Comparison of ENCODE assay signal across 8 cellular contexts in genomic region chr7:139133335-139134139, GRCh38. TPM values are rescaled to one million over a fixed set of nuclear protein-coding genes. Genes with fewer than 3 reads are reported as not detected.
A peak's percentile ranks its signal among the peaks of the same experiment; 100 is the strongest.
DNase-seq lines count a peak whose midpoint lies in the region; ATAC-seq and TF ChIP-seq lines count a peak whose summit lies in the region.

No MANE protein-coding gene starts in this region.

- H3K27ac ChIP-seq in DOHH2 (ENCODE audit: low read depth, low read length) (no peak overlapping the region), KOPT-K1 (ENCODE audit: low read depth, low read length, poor library complexity, severe bottlenecking) (peak overlapping the region; percentile 55)

- peak overlapping the region; percentile 78 for H3K4me3 ChIP-seq in DOHH2 (ENCODE audit: low read length)

- ATAC-seq in GM21786 (IDR thresholded peaks at IDR 0.05; ENCODE audit: unreplicated experiment) = peak; percentile 97
- peak; percentile 98 for ATAC-seq in activated T-helper 17 cell treated with anti-CD3 and anti-CD28 coated beads, Interleukin-2, amount 50 U/mL, for 72 hours (replicated peaks)
- peak; percentile 98 to 99 for ATAC-seq in naive thymus-derived CD8-positive, alpha-beta T cell
- ATAC-seq in stimulated activated memory B cell treated with anti-CD40 and anti-IgM and Interleukin-4, amounts not matched to agents 10 μg/mL and 1 μg/mL and 100 μg/mL, for 72 hours = peak; percentile 99

- no peaks in the 10 kb centered on the region for H3K36me3 Mint-ChIP-seq in activated T-helper 17 cell treated with anti-CD3 and anti-CD28 coated beads, Interleukin-2, amount 50 U/mL, for 72 hours (ENCODE audit: low read depth)
- peaks cover 0 to 4% (median 0%) of the 10 kb centered on the region in 3 donors for H3K36me3 Mint-ChIP-seq in naive thymus-derived CD8-positive, alpha-beta T cell
- H3K36me3 Mint-ChIP-seq in stimulated activated memory B cell treated with anti-CD40 and anti-IgM and Interleukin-4, amounts not matched to agents 10 μg/mL and 1 μg/mL and 100 μg/mL, for 72 hours = no peaks in the 10 kb centered on the region

- no peak for TF ChIP-seq CTCF in DOHH2 (IDR thresholded peaks at IDR 0.05; ENCODE audit: low read depth, low read length, poor library complexity, severe bottlenecking)

- no peaks in the 10 kb centered on the region for H3K9me3 Mint-ChIP-seq in activated T-helper 17 cell treated with anti-CD3 and anti-CD28 coated beads, Interleukin-2, amount 50 U/mL, for 72 hours
- no peaks in the 10 kb centered on the region for H3K9me3 Mint-ChIP-seq in naive thymus-derived CD8-positive, alpha-beta T cell
- no peaks in the 10 kb centered on the region for H3K9me3 Mint-ChIP-seq in stimulated activated memory B cell treated with anti-CD40 and anti-IgM and Interleukin-4, amounts not matched to agents 10 μg/mL and 1 μg/mL and 100 μg/mL, for 72 hours

- no peaks in the 10 kb centered on the region for H4K20me1 ChIP-seq in DOHH2 (ENCODE audit: control insufficient read depth, insufficient read depth, low read depth, low read length)

- no peaks in the 10 kb centered on the region for H3K9me2 ChIP-seq in DOHH2 (replicated peaks; ENCODE audit: control insufficient read depth, low read length)

- DNase-seq in RPMI7951 (ENCODE audit: low read depth) (peak; percentile 89), fibroblast of peridontal ligament (ENCODE audit: extremely low read depth) (peak; percentile 91)
- peak; percentile 69 to 92 (median 87) for DNase-seq in naive thymus-derived CD8-positive, alpha-beta T cell

- H3K27ac Mint-ChIP-seq in activated T-helper 17 cell treated with anti-CD3 and anti-CD28 coated beads, Interleukin-2, amount 50 U/mL, for 72 hours = peak overlapping the region; percentile 72
- H3K27ac Mint-ChIP-seq in naive thymus-derived CD8-positive, alpha-beta T cell = peak overlapping the region; percentile 83 to 95 (median 93)
- H3K27ac Mint-ChIP-seq in stimulated activated memory B cell treated with anti-CD40 and anti-IgM and Interleukin-4, amounts not matched to agents 10 μg/mL and 1 μg/mL and 100 μg/mL, for 72 hours = peak overlapping the region; percentile 74

- no peaks in the 10 kb centered on the region for H3K9me3 ChIP-seq in DOHH2 (ENCODE audit: control insufficient read depth, insufficient read depth, low read length)
- no peaks in the 10 kb centered on the region for H3K9me3 ChIP-seq in KOPT-K1 (ENCODE audit: insufficient read depth, low read length, poor library complexity, severe bottlenecking)

- no peaks in the 10 kb centered on the region for H3K27me3 Mint-ChIP-seq in activated T-helper 17 cell treated with anti-CD3 and anti-CD28 coated beads, Interleukin-2, amount 50 U/mL, for 72 hours
- H3K27me3 Mint-ChIP-seq in naive thymus-derived CD8-positive, alpha-beta T cell = no peaks in the 10 kb centered on the region
- no peaks in the 10 kb centered on the region for H3K27me3 Mint-ChIP-seq in stimulated activated memory B cell treated with anti-CD40 and anti-IgM and Interleukin-4, amounts not matched to agents 10 μg/mL and 1 μg/mL and 100 μg/mL, for 72 hours

- no peaks in the 10 kb centered on the region for H3K4me1 Mint-ChIP-seq in activated T-helper 17 cell treated with anti-CD3 and anti-CD28 coated beads, Interleukin-2, amount 50 U/mL, for 72 hours
- peaks cover 6 to 17% (median 15%) of the 10 kb centered on the region in 4 donors for H3K4me1 Mint-ChIP-seq in naive thymus-derived CD8-positive, alpha-beta T cell
- peaks cover 29% of the 10 kb centered on the region for H3K4me1 Mint-ChIP-seq in stimulated activated memory B cell treated with anti-CD40 and anti-IgM and Interleukin-4, amounts not matched to agents 10 μg/mL and 1 μg/mL and 100 μg/mL, for 72 hours

- H3K4me1 ChIP-seq in DOHH2 (ENCODE audit: control insufficient read depth, low read length) = peaks cover 16% of the 10 kb centered on the region

- peaks cover 3% of the 10 kb centered on the region; the same call in 1 of the 2 replicates for H3F3A ChIP-seq in DOHH2 (ENCODE audit: control insufficient read depth, insufficient read depth)

- H3K36me3 ChIP-seq in DOHH2 (ENCODE audit: control insufficient read depth, low read length) = no peaks in the 10 kb centered on the region
- H3K36me3 ChIP-seq in KOPT-K1 (ENCODE audit: insufficient read depth, low read length) = no peaks in the 10 kb centered on the region

- H3K4me3 Mint-ChIP-seq in activated T-helper 17 cell treated with anti-CD3 and anti-CD28 coated beads, Interleukin-2, amount 50 U/mL, for 72 hours = peak overlapping the region; percentile 86
- peak overlapping the region; percentile 86 to 95 (median 92) for H3K4me3 Mint-ChIP-seq in naive thymus-derived CD8-positive, alpha-beta T cell
- peak overlapping the region; percentile 86 for H3K4me3 Mint-ChIP-seq in stimulated activated memory B cell treated with anti-CD40 and anti-IgM and Interleukin-4, amounts not matched to agents 10 μg/mL and 1 μg/mL and 100 μg/mL, for 72 hours

- peak overlapping the region; percentile 83 for H3K4me2 ChIP-seq in DOHH2 (ENCODE audit: low read length)

- no peaks in the 10 kb centered on the region for H3K79me2 ChIP-seq in DOHH2 (ENCODE audit: control insufficient read depth, low read length)

- POLR2A ChIA-PET in naive thymus-derived CD8-positive, alpha-beta T cell (lab: Charles Lee) = interaction anchor here (0.6 to 2.3 kb wide), 12 partner anchors 15 to 294 kb away, joined by 3 to 22 read pairs (median 4); partner anchors contain the start of genes LUC7L2 and ZC3HAV1

- no peaks in the 10 kb centered on the region for H3K27me3 ChIP-seq in DOHH2 (ENCODE audit: control insufficient read depth, low read length)

RNA-seq across cellular contexts. Expression of gene ZC3HAV1, which starts 24.0 kb away (rescaled TPM):
- total RNA-seq in RPMI7951 (2014; rRNA removed; shearing (Covaris generic)) = 33.1 and 37.2 TPM in 2 replicates
- 100 to 1,000 TPM; 111 to 150 TPM for total RNA-seq in activated T-helper 17 cell treated with anti-CD3 and anti-CD28 coated beads, Interleukin-2, amount 50 U/mL, for 72 hours
- total RNA-seq in naive thymus-derived CD8-positive, alpha-beta T cell = 100 to 1,000 TPM; 202 to 214 TPM
- 100 to 1,000 TPM; 144 to 188 (median 162) TPM for polyA plus RNA-seq in naive thymus-derived CD8-positive, alpha-beta T cell
